ENCODE assay signal across 8 cellular contexts in the genomic region with DNA sequence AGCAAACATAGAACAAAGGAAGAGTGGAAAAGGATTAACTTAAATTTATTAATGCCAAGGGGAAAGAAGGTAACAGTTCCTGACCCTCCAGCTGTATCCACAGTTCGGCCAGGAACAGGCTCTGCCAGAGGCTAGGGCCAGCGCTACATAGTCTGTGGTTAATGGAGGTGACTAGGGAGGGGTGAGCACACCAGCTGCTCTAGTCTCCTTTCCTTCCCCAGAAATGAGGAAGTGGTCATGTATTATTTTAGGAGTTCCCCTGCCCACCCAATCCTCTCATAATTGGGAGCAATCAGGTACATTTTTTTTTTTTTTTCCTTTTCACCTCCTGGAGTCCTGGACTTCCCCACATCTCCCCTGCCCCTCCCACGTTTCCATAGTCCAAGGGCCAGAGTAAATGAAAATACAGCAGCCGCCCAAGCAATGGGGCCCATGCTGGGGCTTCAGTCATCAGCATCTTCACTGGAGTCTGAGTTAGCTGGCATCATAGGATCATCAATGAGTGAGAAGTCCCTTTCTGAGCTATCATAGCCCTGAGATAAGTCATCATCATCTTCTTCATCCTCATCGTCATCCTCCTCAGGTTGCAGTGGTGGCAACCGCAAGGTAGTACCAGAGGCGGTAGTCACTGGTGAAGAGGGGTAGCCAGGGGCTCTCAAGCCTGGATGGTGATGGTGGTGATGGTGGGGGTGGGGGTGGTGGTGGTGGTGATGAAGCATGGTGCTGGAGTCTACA. TPM values are rescaled to one million over a fixed set of nuclear protein-coding genes. Genes with fewer than 3 reads are reported as not detected.
DNase-seq lines count a peak whose midpoint lies in the region; ATAC-seq and TF ChIP-seq lines count a peak whose summit lies in the region.

No MANE protein-coding gene starts in this region.

- POLR2A ChIA-PET in OCI-LY7 (lab: Charles Lee): interaction anchor here (0.6 to 0.9 kb wide), 3 partner anchors 13 to 141 kb away, joined by 3 read pairs; no protein-coding TSS in a partner anchor

- TF ChIP-seq CTCF in cardiac muscle cell (IDR thresholded peaks at IDR 0.05; ENCODE audit: low read depth, low read length) (no peak), OCI-LY7 (conservative IDR thresholded peaks at IDR 0.05; ENCODE audit: low read length) (no peak), esophagus muscularis mucosa (IDR thresholded peaks at IDR 0.05) (no peak), Calu3 (IDR thresholded peaks at IDR 0.05; ENCODE audit: unreplicated experiment) (no peak)

- ATAC-seq in left cardiac atrium (no peak), HG03139 (IDR thresholded peaks at IDR 0.05; ENCODE audit: unreplicated experiment) (no peak)

- H3K27me3 ChIP-seq in cardiac muscle cell (no peaks in the 10 kb centered on the region), esophagus muscularis mucosa (no peaks in the 10 kb centered on the region), thymus (ENCODE audit: control insufficient read depth, insufficient read depth) (no peaks in the 10 kb centered on the region)

- intact Hi-C loops in left cardiac atrium (cut with DNase I): loop anchor here in 1 of 2 donors (2.0 kb wide), 1 partner anchor 91 kb away; a partner anchor contains a TSS
- intact Hi-C loops in OCI-LY7 (cut with micrococcal nuclease; ENCODE audit: unreplicated experiment): loop anchor here (2.0 to 5.0 kb wide), 2 partner anchors 37 to 51 kb away; no protein-coding TSS in a partner anchor
- intact Hi-C loops in esophagus muscularis mucosa (cut with DNase I): loop anchor here (10.0 kb wide), 1 partner anchor 701 kb away; a partner anchor contains a TSS
- intact Hi-C loops in Calu3 (cut with micrococcal nuclease; ENCODE audit: unreplicated experiment): no loop called here

- BruUV-seq in OCI-LY7 (replicated peaks; lab: Mats Ljungman, UMichigan) (no TSS peak), Calu3 (replicated peaks; lab: Mats Ljungman, UMichigan) (no TSS peak)

- peak overlapping the region; percentile 93 for H3K4me2 ChIP-seq in OCI-LY7 (ENCODE audit: low read length)

- WGBS in esophagus muscularis mucosa: 67% methylated on average over 4 of the region's 7 CpGs
- 69% methylated on average over 7 of the region's 7 CpGs for WGBS in thymus

- H3K9me2 ChIP-seq in OCI-LY7 (ENCODE audit: insufficient read depth, low read length): no peaks in the 10 kb centered on the region

- H3K4me3 ChIP-seq in cardiac muscle cell: no peak overlapping the region
- peak overlapping the region; percentile 87 for H3K4me3 ChIP-seq in OCI-LY7 (ENCODE audit: low read depth, low read length, poor library complexity, severe bottlenecking)
- H3K4me3 ChIP-seq in esophagus muscularis mucosa: no peak overlapping the region
- H3K4me3 ChIP-seq in thymus (ENCODE audit: low read length): no peak overlapping the region

- TF ChIP-seq POLR2A in esophagus muscularis mucosa (IDR thresholded peaks at IDR 0.05; ENCODE audit: low read depth): no peak

- H2AFZ ChIP-seq in OCI-LY7 (ENCODE audit: low read length): peak overlapping the region; percentile 84; the same call in 1 of the 2 replicates

- H3K4me3 Mint-ChIP-seq in Calu3 (ENCODE audit: low read depth, unreplicated experiment): no peak overlapping the region

- peaks cover 7% of the 10 kb centered on the region for H3K4me1 ChIP-seq in cardiac muscle cell (ENCODE audit: low read depth)
- H3K4me1 ChIP-seq in OCI-LY7 (ENCODE audit: insufficient read depth, low read length, poor library complexity, severe bottlenecking): peaks cover 34% of the 10 kb centered on the region
- peaks cover 20 to 36% (median 35%) of the 10 kb centered on the region in 4 donors for H3K4me1 ChIP-seq in esophagus muscularis mucosa
- H3K4me1 ChIP-seq in thymus (ENCODE audit: control insufficient read depth, insufficient read depth, low read length): peaks cover 9% of the 10 kb centered on the region

- H3K27ac ChIP-seq in cardiac muscle cell (peak overlapping the region; percentile 97), OCI-LY7 (ENCODE audit: low read depth, low read length, poor library complexity, severe bottlenecking) (peak overlapping the region; percentile 78), esophagus muscularis mucosa (replicated peaks in 1 of 4) (peak overlapping the region; percentile 86 to 91 (median 87)), thymus (ENCODE audit: low read depth) (peak overlapping the region; percentile 40)

- no peaks in the 10 kb centered on the region for H3K4me1 Mint-ChIP-seq in Calu3 (ENCODE audit: low read depth, unreplicated experiment)

- CTCF ChIA-PET in OCI-LY7 (lab: Charles Lee; ENCODE audit: unreplicated experiment): no interaction called here
- CTCF ChIA-PET in Calu3 (lab: Charles Lee): no interaction called here

- TF ChIP-seq EP300 in esophagus muscularis mucosa (IDR thresholded peaks at IDR 0.05): no peak

- DNase-seq in cardiac muscle cell (ENCODE audit: low read depth in 1 of 2, low spot score in 1 of 2): no peak
- DNase-seq in left cardiac atrium: no peak
- peak; percentile 65 for DNase-seq in OCI-LY7 (ENCODE audit: low spot score)
- DNase-seq in esophagus muscularis mucosa (ENCODE audit: extremely low spot score): no peak
- DNase-seq in Calu3: no peak
- no peak for DNase-seq in amniotic stem cell (lab: John Stamatoyannopoulos, UW)

- H3K36me3 ChIP-seq in cardiac muscle cell: peaks cover 38% of the 10 kb centered on the region
- peaks cover 82% of the 10 kb centered on the region for H3K36me3 ChIP-seq in OCI-LY7 (ENCODE audit: insufficient read depth, low read length)
- H3K36me3 ChIP-seq in esophagus muscularis mucosa: peaks cover 34 to 49% (median 45%) of the 10 kb centered on the region in 4 donors
- H3K36me3 ChIP-seq in thymus (ENCODE audit: control insufficient read depth, insufficient read depth): peaks cover 16% of the 10 kb centered on the region

- peaks cover 19% of the 10 kb centered on the region for H4K20me1 ChIP-seq in OCI-LY7 (ENCODE audit: insufficient read depth, low read length)

- H3K79me2 ChIP-seq in OCI-LY7 (ENCODE audit: insufficient read depth, low read depth, low read length): peaks cover 42% of the 10 kb centered on the region

- no peaks in the 10 kb centered on the region for H3K27me3 Mint-ChIP-seq in Calu3 (ENCODE audit: unreplicated experiment)

- H3K27ac Mint-ChIP-seq in Calu3 (ENCODE audit: unreplicated experiment): no peak overlapping the region

- H3K36me3 Mint-ChIP-seq in Calu3 (ENCODE audit: insufficient read depth, unreplicated experiment): peaks cover 41% of the 10 kb centered on the region

- no peaks in the 10 kb centered on the region for H3K9me3 ChIP-seq in cardiac muscle cell (ENCODE audit: low read depth)
- H3K9me3 ChIP-seq in OCI-LY7 (ENCODE audit: low read length): no peaks in the 10 kb centered on the region
- no peaks in the 10 kb centered on the region for H3K9me3 ChIP-seq in esophagus muscularis mucosa
- no peaks in the 10 kb centered on the region for H3K9me3 ChIP-seq in thymus (ENCODE audit: control insufficient read depth)

- H3K9me3 Mint-ChIP-seq in Calu3 (ENCODE audit: low read depth, unreplicated experiment): no peaks in the 10 kb centered on the region

RNA-seq across cellular contexts. Expression of a gene that starts 1.5 kb away (rescaled TPM):
- 42.5 and 61.2 TPM in 2 replicates for total RNA-seq in cardiac muscle cell
- polyA plus RNA-seq in cardiac muscle cell: 61.7 and 86.0 TPM in 2 replicates
- 10 to 100 TPM; 31.2 to 39.7 TPM for total RNA-seq in left cardiac atrium
- total RNA-seq in OCI-LY7 (2014; rRNA removed; shearing (Covaris generic)): 100 and 106 TPM in 2 replicates
- 146 and 151 TPM in 2 replicates for total RNA-seq in OCI-LY7 (2022)
- 10 to 100 TPM; 52.7 to 74.3 (median 60.5) TPM for total RNA-seq in esophagus muscularis mucosa
- polyA plus RNA-seq in thymus: 64.5 TPM
- total RNA-seq in Calu3 (2022): 81.9 and 89.0 TPM in 2 replicates

Comparison
In these comparisons a context has a peak if more than half of its experiments do, and no peak if none do; other contexts are left out.
1. H3K27ac ChIP-seq: peak in every context shown above with its lines; median percentile 97 in cardiac muscle cell; 87 in esophagus muscularis mucosa; 78 in OCI-LY7; 40 in thymus.